ENCODE assay signal across 21 cellular contexts in the genomic region with DNA sequence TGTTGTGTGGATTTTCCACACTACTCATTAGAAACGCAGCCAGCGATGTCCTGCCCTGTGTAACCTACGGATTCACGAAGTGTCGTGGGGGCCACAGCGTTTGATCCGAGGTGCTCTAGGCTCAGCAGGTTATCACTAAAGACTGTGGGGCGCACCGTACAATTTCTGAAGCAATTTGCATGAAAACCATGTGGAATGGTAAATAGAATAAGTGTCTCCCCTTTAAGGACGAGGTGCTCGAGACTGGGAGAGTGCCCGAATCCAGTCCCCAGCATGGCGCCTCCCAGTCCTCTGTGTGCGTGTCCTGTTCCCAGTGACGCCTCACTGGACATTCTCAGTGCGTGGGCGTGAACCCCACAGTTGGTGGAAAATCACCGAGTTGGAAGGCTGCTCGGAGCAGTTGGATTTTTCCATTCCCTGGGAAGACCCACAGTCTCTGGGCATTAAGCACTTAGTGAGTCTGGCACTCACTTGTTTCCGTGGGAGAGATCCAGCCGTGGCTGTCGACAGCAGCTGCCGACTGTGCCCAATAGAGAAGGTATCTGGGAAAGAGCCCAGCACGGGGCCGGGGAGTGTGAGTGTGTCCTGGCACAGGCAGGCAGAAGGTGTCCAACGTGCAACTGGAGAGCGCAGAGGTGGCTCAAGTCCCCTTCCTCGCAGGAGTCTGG. TPM values are rescaled to one million over a fixed set of nuclear protein-coding genes. Genes with fewer than 3 reads are reported as not detected.
DNase-seq lines count a peak whose midpoint lies in the region; ATAC-seq, FAIRE-seq and TF ChIP-seq lines count a peak whose summit lies in the region.
"Had no signal": no experiment of that assay in that cellular context is flagged by ENCODE, and none has a peak within 500 bp of the region (broad histone marks: within the 10 kb centered on the region; RNA-seq: fewer than 3 reads in every experiment).

No MANE protein-coding gene starts in this region.

- H3K9me1 ChIP-seq in K562 (ENCODE audit: control insufficient read depth, insufficient read depth, low read length), result peaks cover 7% of the 10 kb centered on the region

- BruUV-seq in K562 (replicated peaks; lab: Mats Ljungman, UMichigan), result no TSS peak

- H2AFZ ChIP-seq in K562 (ENCODE audit: low read depth, low read length), result no peak overlapping the region

- peak overlapping the region in 1 of 2 experiments; percentile 39; a peak in 1 of 4 replicates for H3K9ac ChIP-seq in K562 (ENCODE audit: insufficient read depth in 1 of 2, low read depth in 2 of 2, low read length in 2 of 2)

- POLR2A ChIA-PET in A549 (lab: Yijun Ruan, JAX) (no interaction called here), K562 (lab: Yijun Ruan, JAX) (interaction anchor here (0.7 kb wide), 1 partner anchor 17 kb away, joined by 3 read pairs; no protein-coding TSS in a partner anchor)

- H3K4me2 ChIP-seq in A549, result no peak overlapping the region
- no peak overlapping the region for H3K4me2 ChIP-seq in K562 (ENCODE audit: insufficient read depth, low read length)

- 81% methylated on average over 28 of the region's 28 CpGs for WGBS in A549 (ENCODE audit: missing lambda C conversion rate)
- 92% methylated on average over 24 of the region's 28 CpGs for WGBS in K562 (ENCODE audit: insufficient coverage, low coverage, missing lambda C conversion rate)

- intact Hi-C loops in K562 (cut with micrococcal nuclease), result no loop called here

- TF ChIP-seq CTCF in A549 (IDR thresholded peaks at IDR 0.05), result no peak
- no peak for TF ChIP-seq CTCF in K562 (IDR thresholded peaks at IDR 0.05 in 2 of 3, conservative IDR thresholded peaks at IDR 0.05 in 1 of 3; ENCODE audit: insufficient read depth in 2 of 3, low read depth in 1 of 3, low read length in 3 of 3)
- TF ChIP-seq CTCF in cardiac muscle cell (IDR thresholded peaks at IDR 0.05; ENCODE audit: low read depth, low read length), result no peak

- TF ChIP-seq RAD21 in A549 (conservative IDR thresholded peaks at IDR 0.05 in 1 of 2, IDR thresholded peaks at IDR 0.05 in 1 of 2), result no peak
- no peak for TF ChIP-seq RAD21 in K562 (CRISPR knock-in tag; conservative IDR thresholded peaks at IDR 0.05 in 1 of 2, IDR thresholded peaks at IDR 0.05 in 1 of 2)

- DNase-seq in A549 (ENCODE audit: low read depth in 1 of 2, low spot score in 1 of 2) (no peak), K562 (ENCODE audit: extremely low read depth in 1 of 4, low spot score in 3 of 4) (no peak), cardiac muscle cell (ENCODE audit: low read depth in 1 of 2, low spot score in 1 of 2) (no peak), occipital lobe (lab: John Stamatoyannopoulos, UW) (peak; percentile 87), DMS79 treated with DMSO at 0.1 percent for 48 hours (lab: John Stamatoyannopoulos, UW) (no peak), SHP77 treated with DMSO at 0.1 percent for 48 hours (lab: John Stamatoyannopoulos, UW) (no peak)
- no peak for DNase-seq in activated CD4-positive, alpha-beta T cell treated with anti-CD3 and anti-CD28 coated beads for 48 hours
- DNase-seq: activated T-cell treated with anti-CD3 and anti-CD28 coated beads, Interleukin-2, amount 50 U/mL, for 48 hours; adrenal gland; KG1; mesendoderm; NCI-H1417; NCI-H345; SJCRH30; T1000 had no signal

- ATAC-seq in A549 (no peak), K562 (no peak), HG02678 (IDR thresholded peaks at IDR 0.05; ENCODE audit: unreplicated experiment) (no peak)
- ATAC-seq: HCT116 had no signal

- H3K9me3 ChIP-seq in A549 (no peaks in the 10 kb centered on the region), K562 (replicated peaks; ENCODE audit: control insufficient read depth, insufficient read depth, low read depth, low read length) (no peaks in the 10 kb centered on the region), cardiac muscle cell (ENCODE audit: low read depth) (no peaks in the 10 kb centered on the region)
- H3K9me3 ChIP-seq: adrenal gland, neutrophil, SJCRH30 had no signal

- peaks cover 82% of the 10 kb centered on the region for H3K4me1 ChIP-seq in A549
- H3K4me1 ChIP-seq in K562 (replicated peaks in 1 of 2; ENCODE audit: control insufficient read depth in 2 of 2, insufficient read depth in 2 of 2, low read length in 2 of 2), result peaks cover 0 to 3% of the 10 kb centered on the region in 2 experiments; a peak in 2 of 5 replicates
- H3K4me1 ChIP-seq in cardiac muscle cell (ENCODE audit: low read depth), result peaks cover 2% of the 10 kb centered on the region
- H3K4me1 ChIP-seq: SJCRH30 had no signal

- H3K27me3 ChIP-seq in K562 (ENCODE audit: control insufficient read depth in 2 of 2, insufficient read depth in 2 of 2, low read length in 2 of 2), result no peaks in the 10 kb centered on the region
- no peaks in the 10 kb centered on the region for H3K27me3 ChIP-seq in cardiac muscle cell
- H3K27me3 ChIP-seq: adrenal gland, neutrophil, SJCRH30 had no signal

- peaks cover 19% of the 10 kb centered on the region for H3K79me2 ChIP-seq in K562 (ENCODE audit: control insufficient read depth, insufficient read depth, low read length)

- no peak overlapping the region for H3K4me3 ChIP-seq in A549
- H3K4me3 ChIP-seq in K562, result no peak overlapping the region
- H3K4me3 ChIP-seq in cardiac muscle cell, result no peak overlapping the region
- H3K4me3 ChIP-seq: adrenal gland, SJCRH30 had no signal

- peaks cover 85% of the 10 kb centered on the region for H3K36me3 ChIP-seq in K562 (ENCODE audit: control insufficient read depth, insufficient read depth, low read length)
- peaks cover 69% of the 10 kb centered on the region for H3K36me3 ChIP-seq in cardiac muscle cell
- H3K36me3 ChIP-seq: adrenal gland, neutrophil, SJCRH30 had no signal

- TF ChIP-seq POLR2A in A549 (IDR thresholded peaks at IDR 0.05; ENCODE audit: low read length) (no peak), K562 (conservative IDR thresholded peaks at IDR 0.05) (no peak)

- H3K27ac ChIP-seq in A549 (peak overlapping the region; percentile 86 to 92), K562 (ENCODE audit: extremely low read depth, low read depth, low read length) (no peak overlapping the region), cardiac muscle cell (peak overlapping the region; percentile 58)
- H3K27ac ChIP-seq: adrenal gland, HL-60, neutrophil, SJCRH30 had no signal

- no peak for TF ChIP-seq EP300 in A549 (IDR thresholded peaks at IDR 0.05)
- TF ChIP-seq EP300 in K562 (IDR thresholded peaks at IDR 0.05; ENCODE audit: low read length), result no peak

- no peak for FAIRE-seq in A549 (lab: Jason Lieb, UNC)
- no peak for FAIRE-seq in K562 (lab: Jason Lieb, UNC)
- FAIRE-seq: A204.1, GM12892 had no signal

- no peaks in the 10 kb centered on the region for H4K20me1 ChIP-seq in K562 (replicated peaks; ENCODE audit: control insufficient read depth, insufficient read depth, low read length)

- in situ Hi-C loops in K562 (cut with MboI), result no loop called here

- CTCF ChIA-PET in A549 (lab: Yijun Ruan, JAX) (interaction anchor here (1.7 kb wide), 1 partner anchor 13 kb away, joined by 5 read pairs; no protein-coding TSS in a partner anchor), K562 (lab: Yijun Ruan, JAX; ENCODE audit: low intra/inter-chr PET ratio) (no interaction called here)

TF ChIP-seq in A549, 52 proteins besides CTCF, POLR2A, EP300 and RAD21 (continues in another document):
- TF ChIP-seq, protein P1, sequence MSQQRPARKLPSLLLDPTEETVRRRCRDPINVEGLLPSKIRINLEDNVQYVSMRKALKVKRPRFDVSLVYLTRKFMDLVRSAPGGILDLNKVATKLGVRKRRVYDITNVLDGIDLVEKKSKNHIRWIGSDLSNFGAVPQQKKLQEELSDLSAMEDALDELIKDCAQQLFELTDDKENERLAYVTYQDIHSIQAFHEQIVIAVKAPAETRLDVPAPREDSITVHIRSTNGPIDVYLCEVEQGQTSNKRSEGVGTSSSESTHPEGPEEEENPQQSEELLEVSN (IDR thresholded peaks at IDR 0.05; ENCODE audit: borderline replicate concordance, low read depth), result no peak

TF ChIP-seq in K562, 482 proteins besides CTCF, POLR2A, EP300 and RAD21:
- no peak for TF ChIP-seq HDAC6 (IDR thresholded peaks at IDR 0.05; ENCODE audit: low read depth, low read length)
- TF ChIP-seq C11orf30 (IDR thresholded peaks at IDR 0.05; ENCODE audit: low read depth), result no peak
- 0 out of 2 replicates have a peak, but pooled peaks have one; percentile 13 for TF ChIP-seq POLR2G (IDR thresholded peaks at IDR 0.05; ENCODE audit: low read depth, low read length)
- TF ChIP-seq DDX20 (tag; IDR thresholded peaks at IDR 0.05; ENCODE audit: low read depth), result no peak
- no peak for TF ChIP-seq CHD4 (IDR thresholded peaks at IDR 0.05; ENCODE audit: insufficient read depth, insufficient replicate concordance, low read depth, low read length, poor library complexity, severe bottlenecking)
- TF ChIP-seq ETS2 (tag; IDR thresholded peaks at IDR 0.05; ENCODE audit: borderline replicate concordance, poor library complexity, severe bottlenecking), result no peak

RNA-seq across cellular contexts. Expression of a gene that starts 37.0 kb away (rescaled TPM):
- 164 and 166 TPM in 2 replicates for polyA plus RNA-seq in A549 (2011; rRNA removed)
- 360 and 395 TPM in 2 replicates for polyA plus RNA-seq in A549 (2012; cell fraction: cytosol; rRNA removed)
- 741 and 798 TPM in 2 replicates for polyA plus RNA-seq in A549 (2012; cell fraction: nucleus; rRNA removed)
- polyA plus RNA-seq in A549 (2017; fragmentation: RNase III; extraction: RNeasy Plus Mini Kit Qiagen cat#74134 plus additional on column Dnase treatment), result 273 to 329 TPM (median 279 TPM) in 3 replicates
- polyA minus RNA-seq in A549 (2011; rRNA and poly(A)+ RNA removed), result 130 and 164 TPM in 2 replicates
- total RNA-seq in K562 (2011; cell fraction: chromatin; rRNA removed; ENCODE audit: low replicate concordance), result 153 and 281 TPM in 2 replicates
- total RNA-seq in K562 (2011; cell fraction: nucleolus; rRNA removed), result 147 and 149 TPM in 2 replicates
- total RNA-seq in K562 (2011; cell fraction: nucleoplasm; rRNA removed), result 120 and 125 TPM in 2 replicates
- total RNA-seq in K562 (2014; rRNA removed), result 91.6 and 109 TPM in 2 replicates
- 83.2 and 89.5 TPM in 2 replicates for total RNA-seq in K562 (2014; rRNA removed; fragmentation: Illumina TruSeq; extraction: Trizol)
- 62.1 and 65.2 TPM in 2 replicates for total RNA-seq in K562 (2015; rRNA removed; fragmentation: Illumina TruSeq; extraction: Trizol)
- 108 and 116 TPM in 2 replicates for total RNA-seq in K562 (2021)
- 34.7 and 50.3 TPM in 2 replicates for polyA plus RNA-seq in K562 (2011; rRNA removed)
- polyA plus RNA-seq in K562 (2011; cell fraction: cytosol; rRNA removed), result 29.5 and 50.9 TPM in 2 replicates
- polyA plus RNA-seq in K562 (2011; cell fraction: nucleus; rRNA removed), result 96.2 and 154 TPM in 2 replicates
- polyA plus RNA-seq in K562 (2012), result 94.4 and 95.0 TPM in 2 replicates
- polyA plus RNA-seq in K562 (2014; fragmentation: Illumina TruSeq; extraction: Trizol), result 57.4 and 72.3 TPM in 2 replicates
- 10 to 100 TPM; 23.5 to 30.3 TPM for polyA plus RNA-seq in K562 (2014; fragmentation: Nextera tagmentation; extraction: Ambion mirVana)
- 65.2 and 71.1 TPM in 2 replicates for polyA plus RNA-seq in K562 (2014; rRNA removed)
- polyA minus RNA-seq in K562 (2011; rRNA and poly(A)+ RNA removed), result 32.8 and 39.3 TPM in 2 replicates
- polyA minus RNA-seq in K562 (2011; cell fraction: cytosol; rRNA and poly(A)+ RNA removed), result 52.9 and 65.4 TPM in 2 replicates
- 61.7 and 66.5 TPM in 2 replicates for polyA minus RNA-seq in K562 (2011; cell fraction: nucleus; rRNA and poly(A)+ RNA removed)
- total RNA-seq in cardiac muscle cell, result 639 and 805 TPM in 2 replicates
- 677 and 781 TPM in 2 replicates for polyA plus RNA-seq in cardiac muscle cell
- 76.3 TPM for total RNA-seq in occipital lobe
